1 cellular context compared by ENCODE assay signal in the genomic region with DNA sequence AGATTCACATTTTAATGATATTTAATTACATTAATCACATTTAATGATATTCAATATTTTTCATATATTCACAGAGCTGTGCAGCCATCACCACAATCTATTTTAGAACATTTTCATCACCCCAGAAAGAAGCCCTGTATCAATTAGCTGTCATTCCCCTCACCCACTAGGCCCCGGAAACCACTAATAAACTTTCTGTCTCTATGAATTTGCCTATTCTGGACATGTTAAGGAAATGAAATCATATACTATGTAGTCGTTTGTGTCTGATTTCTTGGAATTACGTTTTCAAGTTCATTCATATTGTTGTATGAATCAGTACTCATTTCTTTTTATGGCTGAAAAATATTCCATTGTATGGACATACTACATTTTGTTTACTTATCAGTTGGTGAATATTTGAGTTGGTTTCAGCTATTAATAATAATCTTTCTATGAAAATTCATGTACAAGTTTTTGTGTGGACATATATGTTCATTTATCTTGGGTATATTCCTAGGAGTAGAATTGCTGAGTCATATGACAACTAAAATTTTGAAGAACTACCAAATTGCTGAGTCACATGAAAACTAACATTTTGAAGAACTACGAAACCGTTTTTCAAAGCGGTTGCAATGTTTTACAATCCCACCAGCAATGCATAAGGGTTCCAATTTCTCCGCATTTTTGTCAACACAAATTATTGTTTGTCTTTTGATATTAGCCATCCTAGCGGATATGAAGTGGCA.
TF ChIP-seq lines count a peak whose summit lies in the region.

No MANE protein-coding gene starts in this region.

TF ChIP-seq in GM12878, 131 proteins besides CTCF, POLR2A, EP300 and RAD21:
- TF ChIP-seq, protein P1, sequence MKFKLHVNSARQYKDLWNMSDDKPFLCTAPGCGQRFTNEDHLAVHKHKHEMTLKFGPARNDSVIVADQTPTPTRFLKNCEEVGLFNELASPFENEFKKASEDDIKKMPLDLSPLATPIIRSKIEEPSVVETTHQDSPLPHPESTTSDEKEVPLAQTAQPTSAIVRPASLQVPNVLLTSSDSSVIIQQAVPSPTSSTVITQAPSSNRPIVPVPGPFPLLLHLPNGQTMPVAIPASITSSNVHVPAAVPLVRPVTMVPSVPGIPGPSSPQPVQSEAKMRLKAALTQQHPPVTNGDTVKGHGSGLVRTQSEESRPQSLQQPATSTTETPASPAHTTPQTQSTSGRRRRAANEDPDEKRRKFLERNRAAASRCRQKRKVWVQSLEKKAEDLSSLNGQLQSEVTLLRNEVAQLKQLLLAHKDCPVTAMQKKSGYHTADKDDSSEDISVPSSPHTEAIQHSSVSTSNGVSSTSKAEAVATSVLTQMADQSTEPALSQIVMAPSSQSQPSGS (IDR thresholded peaks at IDR 0.05; ENCODE audit: low read length) = no peak
- peak; percentile 75 for TF ChIP-seq JUNB (IDR thresholded peaks at IDR 0.05)
- TF ChIP-seq NFIC (IDR thresholded peaks at IDR 0.05; ENCODE audit: low read depth, low read length) = peak; percentile 40; the same call in 1 of the 2 replicates
- TF ChIP-seq, protein P2, sequence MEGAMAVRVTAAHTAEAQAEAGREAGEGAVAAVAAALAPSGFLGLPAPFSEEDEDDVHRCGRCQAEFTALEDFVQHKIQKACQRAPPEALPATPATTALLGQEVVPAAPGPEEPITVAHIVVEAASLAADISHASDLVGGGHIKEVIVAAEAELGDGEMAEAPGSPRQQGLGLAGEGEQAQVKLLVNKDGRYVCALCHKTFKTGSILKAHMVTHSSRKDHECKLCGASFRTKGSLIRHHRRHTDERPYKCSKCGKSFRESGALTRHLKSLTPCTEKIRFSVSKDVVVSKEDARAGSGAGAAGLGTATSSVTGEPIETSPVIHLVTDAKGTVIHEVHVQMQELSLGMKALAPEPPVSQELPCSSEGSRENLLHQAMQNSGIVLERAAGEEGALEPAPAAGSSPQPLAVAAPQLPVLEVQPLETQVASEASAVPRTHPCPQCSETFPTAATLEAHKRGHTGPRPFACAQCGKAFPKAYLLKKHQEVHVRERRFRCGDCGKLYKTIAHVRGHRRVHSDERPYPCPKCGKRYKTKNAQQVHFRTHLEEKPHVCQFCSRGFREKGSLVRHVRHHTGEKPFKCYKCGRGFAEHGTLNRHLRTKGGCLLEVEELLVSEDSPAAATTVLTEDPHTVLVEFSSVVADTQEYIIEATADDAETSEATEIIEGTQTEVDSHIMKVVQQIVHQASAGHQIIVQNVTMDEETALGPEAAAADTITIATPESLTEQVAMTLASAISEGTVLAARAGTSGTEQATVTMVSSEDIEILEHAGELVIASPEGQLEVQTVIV (IDR thresholded peaks at IDR 0.05; ENCODE audit: borderline replicate concordance, partially characterized antibody) = no peak
- TF ChIP-seq MEF2A (IDR thresholded peaks at IDR 0.05; ENCODE audit: insufficient read depth, low read depth, low read length) = peak; percentile 39; the same call in 1 of the 2 replicates
- peak; percentile 54 for TF ChIP-seq RUNX3 (IDR thresholded peaks at IDR 0.05; ENCODE audit: low read length)
- peak; percentile 97 for TF ChIP-seq BACH1 (IDR thresholded peaks at IDR 0.05; ENCODE audit: borderline replicate concordance)
TF ChIP-seq in GM12878: peak in this region for 5.
